ENCODE assay signal across 20 cellular contexts in the genomic region with DNA sequence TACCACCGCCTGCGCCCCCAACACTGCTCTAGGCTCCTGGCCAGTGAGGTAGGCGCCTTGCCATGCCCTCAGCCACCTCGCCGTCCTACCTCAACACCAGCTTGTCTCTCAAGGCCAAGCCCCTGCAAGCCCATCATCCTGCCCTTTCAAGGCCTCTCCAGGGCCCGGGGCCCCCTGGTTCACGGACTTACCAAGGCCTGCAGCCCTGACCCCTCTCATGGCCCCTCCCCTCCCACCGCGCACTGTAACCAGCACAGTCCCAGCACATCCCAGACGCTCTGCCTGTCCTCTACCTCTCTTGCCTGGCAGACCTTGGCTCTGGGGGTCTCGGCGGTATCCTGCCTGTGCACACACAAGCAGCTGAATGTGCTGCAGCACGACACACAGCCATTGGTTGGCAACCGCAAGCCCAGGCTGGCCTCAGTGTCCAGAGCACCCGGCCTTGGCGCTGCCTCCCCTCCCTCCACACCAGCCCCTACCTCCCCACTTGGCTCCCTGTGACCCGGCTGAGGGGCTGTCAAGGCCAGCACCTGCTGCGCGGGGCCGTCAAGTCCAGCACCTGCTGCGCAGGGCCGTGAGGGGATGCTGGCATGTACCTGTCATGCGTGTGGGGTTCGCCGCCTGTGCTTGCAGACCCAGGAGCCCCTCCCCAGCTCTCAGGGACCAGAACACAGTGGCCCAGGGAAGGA. TPM values are rescaled to one million over a fixed set of nuclear protein-coding genes. Genes with fewer than 3 reads are reported as not detected.
"Had no signal": no experiment of that assay in that cellular context is flagged by ENCODE, and none has a peak within 500 bp of the region (broad histone marks: within the 10 kb centered on the region; RNA-seq: fewer than 3 reads in every experiment).

No MANE protein-coding gene starts in this region.

- H3K4me3 ChIP-seq: breast epithelium had no signal

- ATAC-seq: activated CD8-positive, alpha-beta T cell treated with anti-CD3 and anti-CD28 coated beads, Interleukin-2, amount 10 ng/mL, durations not matched to agents 7 days and 5 days had no signal

- H3K9me3 ChIP-seq: breast epithelium had no signal

- H3K4me1 ChIP-seq: breast epithelium had no signal

- H3K27me3 ChIP-seq: breast epithelium had no signal

- DNase-seq: activated CD4-positive, alpha-beta T cell treated with anti-CD3 and anti-CD28 coated beads for 48 hours; activated CD4-positive, alpha-beta T cell treated with anti-CD3 and anti-CD28 coated beads, Interleukin-2, amount 50 U/mL, for 4 hours; activated CD4-positive, CD25-positive, alpha-beta regulatory T cell treated with anti-CD3 and anti-CD28 coated beads, Interleukin-2, amount 50 U/mL, for 72 hours; activated CD8-positive, alpha-beta memory T cell treated with anti-CD3 and anti-CD28 coated beads, Interleukin-2, amount 50 U/mL, for 48 hours; activated CD8-positive, alpha-beta T cell treated with anti-CD3 and anti-CD28 coated beads, Interleukin-2, amount 10 ng/mL, durations not matched to agents 7 days and 5 days; activated naive CD4-positive, alpha-beta T cell; activated T-cell treated with anti-CD3 and anti-CD28 coated beads, Interleukin-2, amount 50 U/mL, for 1 hour; caudate nucleus; KG1; NCI-H1092; NCI-H1417; NCI-H1930; NCI-H2107; NCI-H345; NCI-H510A; NCI-H526 treated with DMSO at 0.1 percent for 48 hours; NCI-H82; SHP77 had no signal

- H3K36me3 ChIP-seq: breast epithelium had no signal

RNA-seq across cellular contexts. Expression of a gene that starts 37.2 kb away (rescaled TPM):
- total RNA-seq: RPMI7951 had no signal
